ENCODE assay signal across 1 cellular context in the genomic region with DNA sequence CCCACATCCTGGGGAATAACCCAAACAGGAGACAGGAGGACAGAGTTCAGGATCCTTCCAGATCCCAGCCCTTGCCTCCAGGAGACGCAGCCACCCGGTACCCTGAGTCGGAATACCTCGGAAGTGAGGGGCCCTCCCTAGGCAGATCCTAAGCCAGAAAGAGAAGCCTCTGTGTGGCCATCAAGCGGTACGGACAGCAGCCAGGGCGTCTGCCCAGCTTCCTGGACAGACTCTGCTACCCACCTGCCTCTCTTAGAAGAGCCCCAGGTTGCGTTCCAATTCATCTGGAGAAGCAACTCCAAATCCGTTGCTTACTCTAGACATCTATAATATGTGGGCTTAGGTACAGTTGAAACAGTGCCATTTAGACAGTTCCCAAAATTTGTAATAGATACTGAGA.
TF ChIP-seq lines count a peak whose summit lies in the region.

No MANE protein-coding gene starts in this region.

TF ChIP-seq in GM23338, 12 proteins besides CTCF, POLR2A, EP300 and RAD21 (continued from another document):
- TF ChIP-seq, protein P1, sequence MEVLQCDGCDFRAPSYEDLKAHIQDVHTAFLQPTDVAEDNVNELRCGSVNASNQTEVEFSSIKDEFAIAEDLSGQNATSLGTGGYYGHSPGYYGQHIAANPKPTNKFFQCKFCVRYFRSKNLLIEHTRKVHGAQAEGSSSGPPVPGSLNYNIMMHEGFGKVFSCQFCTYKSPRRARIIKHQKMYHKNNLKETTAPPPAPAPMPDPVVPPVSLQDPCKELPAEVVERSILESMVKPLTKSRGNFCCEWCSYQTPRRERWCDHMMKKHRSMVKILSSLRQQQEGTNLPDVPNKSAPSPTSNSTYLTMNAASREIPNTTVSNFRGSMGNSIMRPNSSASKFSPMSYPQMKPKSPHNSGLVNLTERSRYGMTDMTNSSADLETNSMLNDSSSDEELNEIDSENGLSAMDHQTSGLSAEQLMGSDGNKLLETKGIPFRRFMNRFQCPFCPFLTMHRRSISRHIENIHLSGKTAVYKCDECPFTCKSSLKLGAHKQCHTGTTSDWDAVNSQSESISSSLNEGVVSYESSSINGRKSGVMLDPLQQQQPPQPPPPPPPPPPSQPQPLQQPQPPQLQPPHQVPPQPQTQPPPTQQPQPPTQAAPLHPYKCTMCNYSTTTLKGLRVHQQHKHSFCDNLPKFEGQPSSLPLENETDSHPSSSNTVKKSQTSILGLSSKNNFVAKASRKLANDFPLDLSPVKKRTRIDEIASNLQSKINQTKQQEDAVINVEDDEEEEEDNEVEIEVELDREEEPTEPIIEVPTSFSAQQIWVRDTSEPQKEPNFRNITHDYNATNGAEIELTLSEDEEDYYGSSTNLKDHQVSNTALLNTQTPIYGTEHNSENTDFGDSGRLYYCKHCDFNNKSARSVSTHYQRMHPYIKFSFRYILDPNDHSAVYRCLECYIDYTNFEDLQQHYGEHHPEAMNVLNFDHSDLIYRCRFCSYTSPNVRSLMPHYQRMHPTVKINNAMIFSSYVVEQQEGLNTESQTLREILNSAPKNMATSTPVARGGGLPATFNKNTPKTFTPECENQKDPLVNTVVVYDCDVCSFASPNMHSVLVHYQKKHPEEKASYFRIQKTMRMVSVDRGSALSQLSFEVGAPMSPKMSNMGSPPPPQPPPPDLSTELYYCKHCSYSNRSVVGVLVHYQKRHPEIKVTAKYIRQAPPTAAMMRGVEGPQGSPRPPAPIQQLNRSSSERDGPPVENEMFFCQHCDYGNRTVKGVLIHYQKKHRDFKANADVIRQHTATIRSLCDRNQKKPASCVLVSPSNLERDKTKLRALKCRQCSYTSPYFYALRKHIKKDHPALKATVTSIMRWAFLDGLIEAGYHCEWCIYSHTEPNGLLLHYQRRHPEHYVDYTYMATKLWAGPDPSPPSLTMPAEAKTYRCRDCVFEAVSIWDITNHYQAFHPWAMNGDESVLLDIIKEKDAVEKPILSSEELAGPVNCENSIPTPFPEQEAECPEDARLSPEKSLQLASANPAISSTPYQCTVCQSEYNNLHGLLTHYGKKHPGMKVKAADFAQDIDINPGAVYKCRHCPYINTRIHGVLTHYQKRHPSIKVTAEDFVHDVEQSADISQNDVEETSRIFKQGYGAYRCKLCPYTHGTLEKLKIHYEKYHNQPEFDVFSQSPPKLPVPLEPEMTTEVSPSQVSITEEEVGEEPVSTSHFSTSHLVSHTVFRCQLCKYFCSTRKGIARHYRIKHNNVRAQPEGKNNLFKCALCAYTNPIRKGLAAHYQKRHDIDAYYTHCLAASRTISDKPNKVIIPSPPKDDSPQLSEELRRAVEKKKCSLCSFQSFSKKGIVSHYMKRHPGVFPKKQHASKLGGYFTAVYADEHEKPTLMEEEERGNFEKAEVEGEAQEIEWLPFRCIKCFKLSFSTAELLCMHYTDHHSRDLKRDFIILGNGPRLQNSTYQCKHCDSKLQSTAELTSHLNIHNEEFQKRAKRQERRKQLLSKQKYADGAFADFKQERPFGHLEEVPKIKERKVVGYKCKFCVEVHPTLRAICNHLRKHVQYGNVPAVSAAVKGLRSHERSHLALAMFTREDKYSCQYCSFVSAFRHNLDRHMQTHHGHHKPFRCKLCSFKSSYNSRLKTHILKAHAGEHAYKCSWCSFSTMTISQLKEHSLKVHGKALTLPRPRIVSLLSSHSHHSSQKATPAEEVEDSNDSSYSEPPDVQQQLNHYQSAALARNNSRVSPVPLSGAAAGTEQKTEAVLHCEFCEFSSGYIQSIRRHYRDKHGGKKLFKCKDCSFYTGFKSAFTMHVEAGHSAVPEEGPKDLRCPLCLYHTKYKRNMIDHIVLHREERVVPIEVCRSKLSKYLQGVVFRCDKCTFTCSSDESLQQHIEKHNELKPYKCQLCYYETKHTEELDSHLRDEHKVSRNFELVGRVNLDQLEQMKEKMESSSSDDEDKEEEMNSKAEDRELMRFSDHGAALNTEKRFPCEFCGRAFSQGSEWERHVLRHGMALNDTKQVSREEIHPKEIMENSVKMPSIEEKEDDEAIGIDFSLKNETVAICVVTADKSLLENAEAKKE (CRISPR knock-in tag; IDR thresholded peaks at IDR 0.05), result no peak
- TF ChIP-seq EZH2phosphoT487 (IDR thresholded peaks at IDR 0.05; ENCODE audit: unreplicated experiment) (no peak), POLR2AphosphoS5 (IDR thresholded peaks at IDR 0.05; ENCODE audit: low read depth) (no peak)
TF ChIP-seq in GM23338: peak in this region for 0.
